ENCODE assay signal across 1 cellular context in the genomic region with DNA sequence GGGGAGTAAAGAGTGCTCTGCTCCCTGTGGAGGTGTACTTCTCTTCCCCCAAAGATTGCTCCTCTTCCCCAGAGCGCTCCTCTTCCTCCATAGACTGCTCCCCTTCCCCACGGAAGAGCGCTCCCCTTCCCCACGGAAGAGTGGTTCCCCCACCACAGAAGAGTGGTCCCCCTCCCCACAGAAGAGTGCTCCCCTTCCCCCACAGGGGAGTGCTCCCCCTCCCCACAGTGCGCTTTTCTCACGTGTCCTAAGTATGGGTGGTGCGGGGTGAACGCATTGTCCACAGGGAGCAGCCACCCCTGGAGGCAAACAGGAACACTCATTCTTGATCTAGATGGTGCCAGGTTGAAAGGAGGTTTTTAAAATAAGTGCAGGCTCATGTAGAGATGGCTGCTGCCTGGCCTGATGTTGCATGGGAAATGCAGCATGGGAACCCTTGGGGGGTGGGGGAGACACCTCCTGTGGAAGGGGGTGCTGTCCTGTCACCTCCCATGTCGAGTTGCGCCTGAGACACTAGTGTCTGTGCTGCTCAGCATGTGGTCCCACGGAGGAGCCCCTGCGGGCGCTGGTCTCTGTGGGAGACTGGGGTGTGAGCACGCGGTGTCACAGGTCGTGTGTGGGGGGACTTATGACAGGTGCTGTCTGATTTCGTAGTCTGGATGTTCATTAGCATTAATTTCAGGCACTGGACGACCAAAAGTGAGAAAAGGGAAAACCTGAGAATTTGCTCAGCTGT.
TF ChIP-seq lines count a peak whose summit lies in the region.

No MANE protein-coding gene starts in this region.

TF ChIP-seq in H1, 55 proteins besides CTCF, POLR2A, EP300 and RAD21:
- TF ChIP-seq YY1 (IDR thresholded peaks at IDR 0.05; ENCODE audit: low read depth, low read length), result no peak
- TF ChIP-seq CTBP2 (IDR thresholded peaks at IDR 0.05; ENCODE audit: borderline replicate concordance, insufficient read depth, insufficient read length, low read length), result no peak
- no peak for TF ChIP-seq SUZ12 (IDR thresholded peaks at IDR 0.05; ENCODE audit: low read length)
- no peak for TF ChIP-seq NRF1 (IDR thresholded peaks at IDR 0.05; ENCODE audit: low read depth, low read length)
- TF ChIP-seq, protein P1, sequence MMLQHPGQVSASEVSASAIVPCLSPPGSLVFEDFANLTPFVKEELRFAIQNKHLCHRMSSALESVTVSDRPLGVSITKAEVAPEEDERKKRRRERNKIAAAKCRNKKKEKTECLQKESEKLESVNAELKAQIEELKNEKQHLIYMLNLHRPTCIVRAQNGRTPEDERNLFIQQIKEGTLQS (IDR thresholded peaks at IDR 0.05; ENCODE audit: insufficient read depth, low read depth, low read length), result no peak
- no peak for TF ChIP-seq EZH2 (IDR thresholded peaks at IDR 0.05; ENCODE audit: low read depth, low read length, severe bottlenecking)
- TF ChIP-seq GTF2F1 (IDR thresholded peaks at IDR 0.05; ENCODE audit: borderline replicate concordance, low read depth, low read length), result no peak
- TF ChIP-seq HDAC6 (IDR thresholded peaks at IDR 0.05; ENCODE audit: low read depth, low read length), result no peak
- TF ChIP-seq EGR1 (IDR thresholded peaks at IDR 0.05; ENCODE audit: borderline replicate concordance, low read depth, low read length), result no peak
- no peak for TF ChIP-seq BCL11A (IDR thresholded peaks at IDR 0.05; ENCODE audit: low read depth in 2 of 2, low read length in 2 of 2)
- no peak for TF ChIP-seq BRCA1 (IDR thresholded peaks at IDR 0.05; ENCODE audit: low read depth, low read length)
TF ChIP-seq in H1: peak in this region for 0.
